In the genomic region with DNA sequence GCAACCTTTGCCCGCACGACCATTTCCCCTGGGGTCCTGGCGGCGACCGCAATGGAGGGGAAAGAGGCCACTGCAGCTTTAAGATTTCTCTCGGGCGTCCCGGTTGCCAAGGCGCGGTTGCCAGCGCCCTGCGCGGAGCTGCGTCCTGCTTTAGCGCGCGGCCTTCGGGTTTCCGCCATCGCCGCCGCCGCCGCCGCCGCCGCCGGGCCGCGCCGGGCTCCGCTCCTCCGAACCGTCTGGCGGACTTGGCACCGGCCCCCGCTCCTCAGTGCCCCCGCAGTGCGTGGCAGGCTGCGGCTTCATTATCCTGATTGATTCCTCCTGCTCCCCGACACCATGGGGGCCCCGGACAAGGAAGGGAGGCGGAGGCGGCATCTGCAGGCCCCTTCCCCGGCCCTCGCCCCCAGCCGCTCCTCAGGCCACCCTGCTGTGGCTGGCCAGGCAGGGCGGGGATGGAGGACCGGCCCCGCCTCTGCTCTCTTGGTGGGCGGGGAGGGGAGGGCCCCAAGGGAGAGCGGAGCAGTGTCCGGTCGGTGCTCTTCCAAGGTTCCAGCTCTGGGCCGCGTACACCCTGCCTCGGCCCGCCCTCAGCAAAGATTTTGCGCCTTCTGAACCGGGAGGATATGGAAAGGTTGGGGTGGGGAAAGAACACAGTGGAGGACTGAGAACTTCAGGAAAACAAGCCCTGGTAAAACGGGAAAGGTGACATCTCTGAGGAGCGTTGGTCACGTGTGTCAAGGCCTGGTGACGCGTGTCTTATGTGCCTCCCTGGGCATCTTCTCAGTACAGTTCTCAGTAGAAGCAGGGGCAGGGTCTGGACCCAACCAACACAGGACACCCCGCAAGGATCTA, we compare ENCODE assay signal across 8 cellular contexts. TPM values are rescaled to one million over a fixed set of nuclear protein-coding genes. Genes with fewer than 3 reads are reported as not detected.
DNase-seq lines count a peak whose midpoint lies in the region; ATAC-seq, FAIRE-seq and TF ChIP-seq lines count a peak whose summit lies in the region.

No MANE protein-coding gene starts in this region.

- no peak for TF ChIP-seq CTCF in DND-41 (IDR thresholded peaks at IDR 0.05; ENCODE audit: borderline replicate concordance, extremely low read depth, low read length, poor library complexity, severe bottlenecking)
- TF ChIP-seq CTCF in keratinocyte (optimal IDR thresholded peaks at IDR 0.05 in 1 of 3, IDR thresholded peaks at IDR 0.05 in 1 of 3, conservative IDR thresholded peaks at IDR 0.05 in 1 of 3; ENCODE audit: extremely low read depth in 1 of 3, insufficient read depth in 2 of 3, low read length in 3 of 3): no peak
- TF ChIP-seq CTCF in spleen (IDR thresholded peaks at IDR 0.05 in 8 of 11, conservative IDR thresholded peaks at IDR 0.05 in 3 of 11): no peak

- peak; percentile 57 for DNase-seq in DND-41
- DNase-seq in HuH-7 (ENCODE audit: low spot score): peak; percentile 70
- DNase-seq in SW 1271 (lab: John Stamatoyannopoulos, UW): peak; percentile 38 to 72
- peak; percentile 83 for DNase-seq in cerebellum (ENCODE audit: low spot score)
- no peak for DNase-seq in keratinocyte (ENCODE audit: low read depth, low spot score)
- DNase-seq in spleen: peak; percentile 86

- H3K27ac ChIP-seq in DND-41 (ENCODE audit: low read length) (no peak overlapping the region), keratinocyte (ENCODE audit: control insufficient read depth, insufficient read depth, low read length) (no peak overlapping the region), spleen (peak overlapping the region; percentile 15 to 84 (median 80))

- H2AFZ ChIP-seq in DND-41 (ENCODE audit: low read depth, low read length) (peak overlapping the region; percentile 69), keratinocyte (ENCODE audit: control insufficient read depth, low read length) (peak overlapping the region; percentile 32)

- 5 to 9% (median 6%) methylated on average over 39 to 66 of the region's 66 CpGs for WGBS in spleen, 5 donors

- H3K27me3 ChIP-seq in DND-41 (ENCODE audit: insufficient read depth, low read length, poor library complexity) (peaks cover 7% of the 10 kb centered on the region), keratinocyte (ENCODE audit: control insufficient read depth, extremely low read depth, insufficient read depth, low read length) (peaks cover 8% of the 10 kb centered on the region), spleen (replicated peaks in 1 of 7) (peaks cover 0 to 12% (median 3%) of the 10 kb centered on the region in 7 donors)

- intact Hi-C loops in spleen (cut with DNase I; ENCODE audit: low total_unique reads): no loop called here

- H3K9me1 ChIP-seq in keratinocyte (ENCODE audit: control insufficient read depth, extremely low read depth, insufficient read depth, low read length): no peaks in the 10 kb centered on the region

- peaks cover 8% of the 10 kb centered on the region; the same call in 1 of the 2 replicates for H3K36me3 ChIP-seq in DND-41 (ENCODE audit: insufficient read depth, low read length)
- peaks cover 0 to 4% of the 10 kb centered on the region in 2 experiments for H3K36me3 ChIP-seq in keratinocyte (ENCODE audit: control insufficient read depth in 2 of 2, extremely low read depth in 1 of 2, insufficient read depth in 2 of 2, low read length in 2 of 2)
- peaks cover 0 to 40% (median 1%) of the 10 kb centered on the region in 6 donors for H3K36me3 ChIP-seq in spleen

- no peak for TF ChIP-seq POLR2A in spleen (IDR thresholded peaks at IDR 0.05)

- dilution Hi-C loops in keratinocyte (cut with MboI; ENCODE audit: extremely low pct_ligation_motif_present, low sequenced_read_pairs): no loop called here

- H3K9me3 ChIP-seq in DND-41 (ENCODE audit: insufficient read depth, low read length, severe bottlenecking) (peaks cover 3% of the 10 kb centered on the region), keratinocyte (ENCODE audit: control insufficient read depth, low read depth, low read length) (peaks cover 3% of the 10 kb centered on the region), spleen (peaks cover 0 to 11% (median 10%) of the 10 kb centered on the region in 8 donors)

- ATAC-seq in DND-41 (ENCODE audit: insufficient read depth, low read depth): peak; percentile 92
- no peak for ATAC-seq in HG03045 (IDR thresholded peaks at IDR 0.05; ENCODE audit: unreplicated experiment)
- ATAC-seq in GM21723 (IDR thresholded peaks at IDR 0.05; ENCODE audit: unreplicated experiment): no peak

- H3K4me2 ChIP-seq in DND-41 (ENCODE audit: insufficient read depth, low read length) (peak overlapping the region; percentile 76), keratinocyte (ENCODE audit: control insufficient read depth, extremely low read depth, insufficient read depth, low read depth, low read length) (peak overlapping the region; percentile 53)

- H3K4me1 ChIP-seq in DND-41 (ENCODE audit: insufficient read depth, low read length): peaks cover 14% of the 10 kb centered on the region
- no peaks in the 10 kb centered on the region for H3K4me1 ChIP-seq in keratinocyte (ENCODE audit: control insufficient read depth, extremely low read depth, insufficient read depth, low read length)
- peaks cover 5 to 22% (median 14%) of the 10 kb centered on the region in 6 donors for H3K4me1 ChIP-seq in spleen

- H3K4me3 ChIP-seq in DND-41 (ENCODE audit: low read depth in 1 of 2, low read length in 2 of 2): peak overlapping the region; percentile 18 to 59; a peak in 3 of 4 replicates
- H3K4me3 ChIP-seq in keratinocyte (ENCODE audit: control insufficient read depth in 2 of 3, extremely low read depth in 1 of 3, insufficient read depth in 2 of 3, low read depth in 1 of 3, low read length in 3 of 3): peak overlapping the region; percentile 56 to 70 (median 58)
- H3K4me3 ChIP-seq in spleen: peak overlapping the region; percentile 35 to 71 (median 55)

- H3K79me2 ChIP-seq in DND-41 (ENCODE audit: insufficient read depth, low read length): no peaks in the 10 kb centered on the region
- no peaks in the 10 kb centered on the region for H3K79me2 ChIP-seq in keratinocyte (ENCODE audit: control insufficient read depth, insufficient read depth, low read length)

- FAIRE-seq in keratinocyte (lab: Jason Lieb, UNC): peak; percentile 76

- H4K20me1 ChIP-seq in DND-41 (ENCODE audit: insufficient read depth, low read length) (peaks cover 5% of the 10 kb centered on the region; the same call in 1 of the 2 replicates), keratinocyte (ENCODE audit: control insufficient read depth, extremely low read depth, insufficient read depth, low read length) (no peaks in the 10 kb centered on the region)

- H3K9ac ChIP-seq in DND-41 (ENCODE audit: low read depth, low read length) (peak overlapping the region; percentile 58), keratinocyte (ENCODE audit: control insufficient read depth, extremely low read depth, insufficient read depth, low read length) (peak overlapping the region; percentile 45)

RNA-seq across cellular contexts. Expression of gene NEUROD2, which starts 34.0 kb away (rescaled TPM):
- total RNA-seq in cerebellum: 25.0 TPM
- polyA plus RNA-seq in keratinocyte: not detected in 3 replicates
- not detected for polyA plus RNA-seq in keratinocyte (2011; ENCODE audit: low read depth)
- polyA plus RNA-seq in keratinocyte (2011; cell fraction: cytosol; rRNA removed): not detected in 2 replicates
- polyA plus RNA-seq in keratinocyte (2011; cell fraction: nucleus; rRNA removed): not detected in 2 replicates
- 0.04 and 0.07 TPM in 2 replicates for polyA plus RNA-seq in keratinocyte (2012; ENCODE audit: low replicate concordance)
- not detected in 3 replicates for polyA minus RNA-seq in keratinocyte
- polyA minus RNA-seq in keratinocyte (2011; cell fraction: cytosol; rRNA and poly(A)+ RNA removed): not detected
- polyA minus RNA-seq in keratinocyte (2011; cell fraction: nucleus; rRNA and poly(A)+ RNA removed): not detected in 2 replicates
- total RNA-seq in spleen: not detected
- under 1 TPM in 2 of 3 donors, not detected in 1; under 0.01 to 0.03 TPM for polyA plus RNA-seq in spleen

RNA-seq across cellular contexts. Expression of gene PPP1R1B, which starts 53.1 kb away (rescaled TPM):
- total RNA-seq in cerebellum (6.1 TPM), spleen (not detected)
- polyA plus RNA-seq in keratinocyte (0.14 to 0.35 TPM (median 0.18 TPM) in 3 replicates), spleen (under 1 TPM in 2 of 3 donors, not detected in 1; 0.06 to 0.26 TPM)
- polyA plus RNA-seq in keratinocyte (2011; ENCODE audit: low read depth): not detected
- polyA plus RNA-seq in keratinocyte (2011; cell fraction: cytosol; rRNA removed): 0.19 and 0.27 TPM in 2 replicates
- polyA plus RNA-seq in keratinocyte (2011; cell fraction: nucleus; rRNA removed): 0.11 and 0.15 TPM in 2 replicates
- polyA plus RNA-seq in keratinocyte (2012; ENCODE audit: low replicate concordance): 0.21 TPM in 1 of 2 replicates, not detected in the other
- polyA minus RNA-seq in keratinocyte: 0.13 to 0.33 TPM (median 0.19 TPM) in 3 replicates
- polyA minus RNA-seq in keratinocyte (2011; cell fraction: cytosol; rRNA and poly(A)+ RNA removed): not detected
- not detected in 2 replicates for polyA minus RNA-seq in keratinocyte (2011; cell fraction: nucleus; rRNA and poly(A)+ RNA removed)

Comparison
In these comparisons a context has a peak if more than half of its experiments do, and no peak if none do; other contexts are left out.
1. H3K27ac ChIP-seq: peak in spleen (8 of 8); none in DND-41 (single experiment) and keratinocyte (single experiment).
2. RNA of gene NEUROD2, which starts 34.0 kb away (total RNA-seq): 25.0 TPM in cerebellum (single experiment); not detected in spleen; every median in the first group is over 10 times any median in the second.
3. Peak in every context shown above with its lines, with median percentiles within 50 percentile points of each other: H3K4me3 ChIP-seq.